Comparison of ENCODE assay signal across 1 cellular context in genomic region chr9:95875305-95876137, GRCh38.
TF ChIP-seq lines count a peak whose summit lies in the region.

TSS of gene ERCC6L2 (plus strand) at chr9:95875691. CDS start at chr9:95876039, 348 bp downstream.

TF ChIP-seq in K562, 482 proteins besides CTCF, POLR2A, EP300 and RAD21 (continued from another document):
- TF ChIP-seq VEZF1 (CRISPR knock-in tag; IDR thresholded peaks at IDR 0.05) = peak; percentile 75
- TF ChIP-seq ZNF124 (CRISPR knock-in tag; IDR thresholded peaks at IDR 0.05) = no peak
- no peak for TF ChIP-seq NR3C1 (CRISPR knock-in tag; IDR thresholded peaks at IDR 0.05)
- peak; percentile 31; the same call in 1 of the 2 replicates for TF ChIP-seq NCOR1 (IDR thresholded peaks at IDR 0.05)
- TF ChIP-seq ZFP30 (CRISPR knock-in tag; IDR thresholded peaks at IDR 0.05; ENCODE audit: borderline replicate concordance) = no peak
- peak; percentile 30; the same call in 1 of the 2 replicates for TF ChIP-seq NR1H2 (CRISPR knock-in tag; IDR thresholded peaks at IDR 0.05)
- no peak for TF ChIP-seq ZNF696 (CRISPR knock-in tag; conservative IDR thresholded peaks at IDR 0.05)
- peak; percentile 79 for TF ChIP-seq FIP1L1 (IDR thresholded peaks at IDR 0.05; ENCODE audit: low read depth, low read length, poor library complexity, severe bottlenecking)
- TF ChIP-seq FOXA3 (CRISPR knock-in tag; conservative IDR thresholded peaks at IDR 0.05 in 1 of 2, IDR thresholded peaks at IDR 0.05 in 1 of 2) = no peak
- TF ChIP-seq POLR2B (IDR thresholded peaks at IDR 0.05; ENCODE audit: low read depth, partially characterized antibody) = peak; percentile 78
- TF ChIP-seq RBM14 (IDR thresholded peaks at IDR 0.05; ENCODE audit: borderline replicate concordance, insufficient read depth, low read depth, low read length) = peak; percentile 97; the same call in 1 of the 2 replicates
- TF ChIP-seq CCNT2 (IDR thresholded peaks at IDR 0.05; ENCODE audit: borderline replicate concordance, extremely low read depth, insufficient read length, low read depth, low read length) = peak; percentile 69
- TF ChIP-seq SRSF3 (IDR thresholded peaks at IDR 0.05; ENCODE audit: insufficient read depth, low read length) = peak; percentile 96
- no peak for TF ChIP-seq MBD1 (CRISPR knock-in tag; IDR thresholded peaks at IDR 0.05)
- TF ChIP-seq RBM34 (IDR thresholded peaks at IDR 0.05; ENCODE audit: borderline replicate concordance, insufficient read depth, low read length) = no peak
- TF ChIP-seq ZNF232 (CRISPR knock-in tag; IDR thresholded peaks at IDR 0.05) = no peak
- no peak for TF ChIP-seq MCM3 (IDR thresholded peaks at IDR 0.05)
- peak; percentile 86; the same call in 1 of the 2 replicates for TF ChIP-seq ZNF395 (CRISPR knock-in tag; IDR thresholded peaks at IDR 0.05)
- 0 out of 2 replicates have a peak, but pooled peaks have one; percentile 65 for TF ChIP-seq ZNF589 (CRISPR knock-in tag; IDR thresholded peaks at IDR 0.05; ENCODE audit: low read depth)
- TF ChIP-seq HIVEP1 (CRISPR knock-in tag; IDR thresholded peaks at IDR 0.05) = no peak
- TF ChIP-seq ZNF644 (tag; IDR thresholded peaks at IDR 0.05; ENCODE audit: low read depth) = peak; percentile 29
- TF ChIP-seq, protein P1, sequence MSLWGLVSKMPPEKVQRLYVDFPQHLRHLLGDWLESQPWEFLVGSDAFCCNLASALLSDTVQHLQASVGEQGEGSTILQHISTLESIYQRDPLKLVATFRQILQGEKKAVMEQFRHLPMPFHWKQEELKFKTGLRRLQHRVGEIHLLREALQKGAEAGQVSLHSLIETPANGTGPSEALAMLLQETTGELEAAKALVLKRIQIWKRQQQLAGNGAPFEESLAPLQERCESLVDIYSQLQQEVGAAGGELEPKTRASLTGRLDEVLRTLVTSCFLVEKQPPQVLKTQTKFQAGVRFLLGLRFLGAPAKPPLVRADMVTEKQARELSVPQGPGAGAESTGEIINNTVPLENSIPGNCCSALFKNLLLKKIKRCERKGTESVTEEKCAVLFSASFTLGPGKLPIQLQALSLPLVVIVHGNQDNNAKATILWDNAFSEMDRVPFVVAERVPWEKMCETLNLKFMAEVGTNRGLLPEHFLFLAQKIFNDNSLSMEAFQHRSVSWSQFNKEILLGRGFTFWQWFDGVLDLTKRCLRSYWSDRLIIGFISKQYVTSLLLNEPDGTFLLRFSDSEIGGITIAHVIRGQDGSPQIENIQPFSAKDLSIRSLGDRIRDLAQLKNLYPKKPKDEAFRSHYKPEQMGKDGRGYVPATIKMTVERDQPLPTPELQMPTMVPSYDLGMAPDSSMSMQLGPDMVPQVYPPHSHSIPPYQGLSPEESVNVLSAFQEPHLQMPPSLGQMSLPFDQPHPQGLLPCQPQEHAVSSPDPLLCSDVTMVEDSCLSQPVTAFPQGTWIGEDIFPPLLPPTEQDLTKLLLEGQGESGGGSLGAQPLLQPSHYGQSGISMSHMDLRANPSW (CRISPR knock-in tag; IDR thresholded peaks at IDR 0.05) = no peak
- peak; percentile 93 to 98 (median 96) for TF ChIP-seq YY1 (IDR thresholded peaks at IDR 0.05; ENCODE audit: borderline replicate concordance in 1 of 3, control insufficient read depth in 1 of 3, extremely low read depth in 1 of 3, insufficient read depth in 3 of 3, insufficient read length in 1 of 3, insufficient replicate concordance in 2 of 3, low read depth in 1 of 3, low read length in 2 of 3)
- TF ChIP-seq, protein P2, sequence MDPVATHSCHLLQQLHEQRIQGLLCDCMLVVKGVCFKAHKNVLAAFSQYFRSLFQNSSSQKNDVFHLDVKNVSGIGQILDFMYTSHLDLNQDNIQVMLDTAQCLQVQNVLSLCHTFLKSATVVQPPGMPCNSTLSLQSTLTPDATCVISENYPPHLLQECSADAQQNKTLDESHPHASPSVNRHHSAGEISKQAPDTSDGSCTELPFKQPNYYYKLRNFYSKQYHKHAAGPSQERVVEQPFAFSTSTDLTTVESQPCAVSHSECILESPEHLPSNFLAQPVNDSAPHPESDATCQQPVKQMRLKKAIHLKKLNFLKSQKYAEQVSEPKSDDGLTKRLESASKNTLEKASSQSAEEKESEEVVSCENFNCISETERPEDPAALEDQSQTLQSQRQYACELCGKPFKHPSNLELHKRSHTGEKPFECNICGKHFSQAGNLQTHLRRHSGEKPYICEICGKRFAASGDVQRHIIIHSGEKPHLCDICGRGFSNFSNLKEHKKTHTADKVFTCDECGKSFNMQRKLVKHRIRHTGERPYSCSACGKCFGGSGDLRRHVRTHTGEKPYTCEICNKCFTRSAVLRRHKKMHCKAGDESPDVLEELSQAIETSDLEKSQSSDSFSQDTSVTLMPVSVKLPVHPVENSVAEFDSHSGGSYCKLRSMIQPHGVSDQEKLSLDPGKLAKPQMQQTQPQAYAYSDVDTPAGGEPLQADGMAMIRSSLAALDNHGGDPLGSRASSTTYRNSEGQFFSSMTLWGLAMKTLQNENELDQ (CRISPR knock-in tag; IDR thresholded peaks at IDR 0.05; ENCODE audit: borderline replicate concordance) = no peak
- TF ChIP-seq SP1 (CRISPR knock-in tag; IDR thresholded peaks at IDR 0.05) = peak; percentile 91
- TF ChIP-seq POLR2H (tag; IDR thresholded peaks at IDR 0.05; ENCODE audit: low read depth) = peak; percentile 87
